In the genomic region with DNA sequence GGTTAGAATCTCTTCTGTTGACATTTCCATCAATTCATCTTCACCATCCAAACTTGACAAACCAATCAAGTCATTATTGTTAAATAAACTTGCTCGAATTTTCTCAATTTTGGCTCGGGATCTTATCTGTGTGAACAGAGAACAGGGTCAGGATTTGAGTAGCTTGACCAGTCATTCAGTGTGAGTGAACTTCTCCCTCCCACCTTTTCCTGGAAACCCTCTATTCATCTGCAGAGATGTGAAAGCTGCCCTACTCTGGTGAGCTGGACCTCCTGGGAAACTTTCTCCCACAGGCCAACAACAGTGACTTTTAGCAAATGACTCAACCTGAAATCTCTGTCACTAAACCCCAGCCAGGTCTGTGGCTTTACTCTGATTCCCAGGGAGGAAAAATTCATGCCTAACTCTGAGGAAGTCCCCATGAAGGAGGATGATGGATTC, we compare ENCODE assay signal across 10 cellular contexts. TPM values are rescaled to one million over a fixed set of nuclear protein-coding genes. Genes with fewer than 3 reads are reported as not detected.
DNase-seq lines count a peak whose midpoint lies in the region; ATAC-seq, FAIRE-seq and TF ChIP-seq lines count a peak whose summit lies in the region.
"Had no signal": no experiment of that assay in that cellular context is flagged by ENCODE, and none has a peak within 500 bp of the region (broad histone marks: within the 10 kb centered on the region; RNA-seq: fewer than 3 reads in every experiment).

No MANE protein-coding gene starts in this region.

- peaks cover 16% of the 10 kb centered on the region for H3K4me1 Mint-ChIP-seq in activated CD8-positive, alpha-beta memory T cell treated with anti-CD3 and anti-CD28 coated beads, Interleukin-2, amount 10 ng/mL, durations not matched to agents 7 days and 5 days
- H3K4me1 Mint-ChIP-seq in stimulated activated naive B cell treated with anti-CD40 and anti-IgM and Interleukin-4, amounts not matched to agents 10 μg/mL and 1 μg/mL and 100 μg/mL, for 72 hours = peaks cover 18 to 23% of the 10 kb centered on the region in 2 donors

- H3K36me3 ChIP-seq in NT2/D1 (ENCODE audit: insufficient read depth, insufficient read length, low read length) (peaks cover 47% of the 10 kb centered on the region), endothelial cell of umbilical vein (ENCODE audit: control insufficient read depth in 2 of 2, extremely low read depth in 1 of 2, insufficient read depth in 2 of 2, low read length in 2 of 2) (peaks cover 8 to 18% of the 10 kb centered on the region in 2 experiments)

- TF ChIP-seq POLR2A in endothelial cell of umbilical vein (IDR thresholded peaks at IDR 0.05; ENCODE audit: low read depth, low read length) = no peak

- H3K9ac ChIP-seq in NT2/D1 (ENCODE audit: insufficient read length, low read depth) (no peak overlapping the region), endothelial cell of umbilical vein (replicated peaks; ENCODE audit: extremely low read depth, insufficient read depth, low read length) (no peak overlapping the region)

- H3K27me3 ChIP-seq in NT2/D1 (ENCODE audit: insufficient read depth, insufficient read length) = no peaks in the 10 kb centered on the region
- H3K27me3 ChIP-seq in endothelial cell of umbilical vein (ENCODE audit: control insufficient read depth in 2 of 2, insufficient read depth in 2 of 2, low read length in 2 of 2) = no peaks in the 10 kb centered on the region

- H3K9me3 ChIP-seq in NT2/D1 (ENCODE audit: insufficient read depth, low read length) = no peaks in the 10 kb centered on the region
- no peaks in the 10 kb centered on the region for H3K9me3 ChIP-seq in endothelial cell of umbilical vein (replicated peaks; ENCODE audit: control insufficient read depth, insufficient read depth, low read length)

- H3K4me1 ChIP-seq in NT2/D1 (ENCODE audit: insufficient read depth, insufficient read length) (peaks cover 23% of the 10 kb centered on the region), endothelial cell of umbilical vein (ENCODE audit: control insufficient read depth, extremely low read depth, insufficient read depth, low read length) (no peaks in the 10 kb centered on the region)

- H3K27me3 Mint-ChIP-seq in activated CD8-positive, alpha-beta memory T cell treated with anti-CD3 and anti-CD28 coated beads, Interleukin-2, amount 10 ng/mL, durations not matched to agents 7 days and 5 days = no peaks in the 10 kb centered on the region
- H3K27me3 Mint-ChIP-seq in stimulated activated naive B cell treated with anti-CD40 and anti-IgM and Interleukin-4, amounts not matched to agents 10 μg/mL and 1 μg/mL and 100 μg/mL, for 72 hours = no peaks in the 10 kb centered on the region

- H3K9me1 ChIP-seq in endothelial cell of umbilical vein (replicated peaks; ENCODE audit: control insufficient read depth, extremely low read depth, insufficient read depth, low read length) = no peaks in the 10 kb centered on the region

- no peak for FAIRE-seq in endothelial cell of umbilical vein (lab: Jason Lieb, UNC)

- dilution Hi-C loops in endothelial cell of umbilical vein (cut with MboI; ENCODE audit: extremely low pct_ligation_motif_present, low sequenced_read_pairs) = no loop called here

- H3K4me3 Mint-ChIP-seq in activated CD8-positive, alpha-beta memory T cell treated with anti-CD3 and anti-CD28 coated beads, Interleukin-2, amount 10 ng/mL, durations not matched to agents 7 days and 5 days = no peak overlapping the region
- no peak overlapping the region for H3K4me3 Mint-ChIP-seq in stimulated activated naive B cell treated with anti-CD40 and anti-IgM and Interleukin-4, amounts not matched to agents 10 μg/mL and 1 μg/mL and 100 μg/mL, for 72 hours

- no peak overlapping the region for H2AFZ ChIP-seq in endothelial cell of umbilical vein (ENCODE audit: low read depth, low read length)

- no peaks in the 10 kb centered on the region for H3K79me2 ChIP-seq in endothelial cell of umbilical vein (ENCODE audit: control insufficient read depth, insufficient read depth, low read length)

- no peak for DNase-seq in activated CD8-positive, alpha-beta memory T cell treated with anti-CD3 and anti-CD28 coated beads, Interleukin-2, amount 10 ng/mL, durations not matched to agents 7 days and 5 days
- DNase-seq in activated CD8-positive, alpha-beta memory T cell treated with anti-CD3 and anti-CD28 coated beads, Interleukin-2, amount 50 U/mL, for 48 hours = no peak
- peak; percentile 9 for DNase-seq in NT2/D1 (ENCODE audit: low read depth, low spot score)
- DNase-seq in endothelial cell of umbilical vein (ENCODE audit: low read depth, low spot score) = peak; percentile 74
- no peak for DNase-seq in stimulated activated naive B cell treated with anti-CD40 and anti-IgM and Interleukin-4, amounts not matched to agents 10 μg/mL and 1 μg/mL and 100 μg/mL, for 72 hours
- no peak for DNase-seq in NCI-H2196 treated with DMSO at 0.1 percent for 48 hours (lab: John Stamatoyannopoulos, UW; ENCODE audit: unreplicated experiment)
- no peak for DNase-seq in DMS153 (lab: John Stamatoyannopoulos, UW)
- DNase-seq: activated effector memory CD4-positive, alpha-beta T cell treated with Interleukin-2 at 50 U/mL for 16 hours; SHP77 had no signal

- no TSS peak for BruUV-seq in endothelial cell of umbilical vein (replicated peaks; lab: Mats Ljungman, UMichigan)

- no peak for TF ChIP-seq CTCF in endothelial cell of umbilical vein (IDR thresholded peaks at IDR 0.05; ENCODE audit: extremely low read depth in 1 of 2, insufficient read depth in 1 of 2, low read depth in 1 of 2, low read length in 2 of 2)

- POLR2A ChIA-PET in endothelial cell of umbilical vein (lab: Charles Lee) = no interaction called here

- ATAC-seq in activated CD8-positive, alpha-beta memory T cell treated with anti-CD3 and anti-CD28 coated beads, Interleukin-2, amount 10 ng/mL, durations not matched to agents 7 days and 5 days = peak; percentile 30
- peak; percentile 48 to 73 for ATAC-seq in stimulated activated naive B cell treated with anti-CD40 and anti-IgM and Interleukin-4, amounts not matched to agents 10 μg/mL and 1 μg/mL and 100 μg/mL, for 72 hours (replicated peaks)
- no peak for ATAC-seq in GM19324 (IDR thresholded peaks at IDR 0.05; ENCODE audit: low FRiP score, unreplicated experiment)

- no peaks in the 10 kb centered on the region for H3K9me3 Mint-ChIP-seq in activated CD8-positive, alpha-beta memory T cell treated with anti-CD3 and anti-CD28 coated beads, Interleukin-2, amount 10 ng/mL, durations not matched to agents 7 days and 5 days (ENCODE audit: low read depth)
- H3K9me3 Mint-ChIP-seq in stimulated activated naive B cell treated with anti-CD40 and anti-IgM and Interleukin-4, amounts not matched to agents 10 μg/mL and 1 μg/mL and 100 μg/mL, for 72 hours = no peaks in the 10 kb centered on the region

- H3K4me3 ChIP-seq in NT2/D1 (ENCODE audit: insufficient read length, low read depth) (no peak overlapping the region), endothelial cell of umbilical vein (replicated peaks in 1 of 3; ENCODE audit: insufficient read depth in 1 of 3, low read depth in 1 of 3, low read length in 3 of 3) (no peak overlapping the region)

- intact Hi-C loops in endothelial cell of umbilical vein (cut with micrococcal nuclease) = no loop called here

- H3K4me2 ChIP-seq in endothelial cell of umbilical vein (ENCODE audit: insufficient read depth, low read length) = no peak overlapping the region

- peaks cover 9% of the 10 kb centered on the region for H3K36me3 Mint-ChIP-seq in activated CD8-positive, alpha-beta memory T cell treated with anti-CD3 and anti-CD28 coated beads, Interleukin-2, amount 10 ng/mL, durations not matched to agents 7 days and 5 days
- H3K36me3 Mint-ChIP-seq in stimulated activated naive B cell treated with anti-CD40 and anti-IgM and Interleukin-4, amounts not matched to agents 10 μg/mL and 1 μg/mL and 100 μg/mL, for 72 hours = peaks cover 38 to 46% of the 10 kb centered on the region in 2 donors

- H4K20me1 ChIP-seq in endothelial cell of umbilical vein (replicated peaks; ENCODE audit: control insufficient read depth, extremely low read depth, insufficient read depth, low read length) = no peaks in the 10 kb centered on the region

- CTCF ChIA-PET in activated CD8-positive, alpha-beta memory T cell treated with anti-CD3 and anti-CD28 coated beads, Interleukin-2, amount 10 ng/mL, durations not matched to agents 7 days and 5 days (lab: Charles Lee) = no interaction called here
- CTCF ChIA-PET in endothelial cell of umbilical vein (lab: Charles Lee) = interaction anchor here (2.1 kb wide), 1 partner anchor 15 kb away, joined by 8 read pairs; no protein-coding TSS in a partner anchor

- no peak overlapping the region for H3K27ac Mint-ChIP-seq in activated CD8-positive, alpha-beta memory T cell treated with anti-CD3 and anti-CD28 coated beads, Interleukin-2, amount 10 ng/mL, durations not matched to agents 7 days and 5 days
- no peak overlapping the region for H3K27ac Mint-ChIP-seq in stimulated activated naive B cell treated with anti-CD40 and anti-IgM and Interleukin-4, amounts not matched to agents 10 μg/mL and 1 μg/mL and 100 μg/mL, for 72 hours

- no peak overlapping the region for H3K27ac ChIP-seq in endothelial cell of umbilical vein (ENCODE audit: insufficient read depth, low read depth, low read length)

TF ChIP-seq in endothelial cell of umbilical vein, 7 proteins besides CTCF, POLR2A, EP300 and RAD21 (continues in another document):
- no peak for TF ChIP-seq MYC (IDR thresholded peaks at IDR 0.05; ENCODE audit: low read depth, low read length)
- TF ChIP-seq, protein P1, sequence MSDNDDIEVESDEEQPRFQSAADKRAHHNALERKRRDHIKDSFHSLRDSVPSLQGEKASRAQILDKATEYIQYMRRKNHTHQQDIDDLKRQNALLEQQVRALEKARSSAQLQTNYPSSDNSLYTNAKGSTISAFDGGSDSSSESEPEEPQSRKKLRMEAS (IDR thresholded peaks at IDR 0.05; ENCODE audit: insufficient read depth, insufficient read length) = no peak
- TF ChIP-seq POLR2AphosphoS5 (IDR thresholded peaks at IDR 0.05; ENCODE audit: insufficient read depth, low read depth, low read length) = no peak
- no peak for TF ChIP-seq FOS (IDR thresholded peaks at IDR 0.05; ENCODE audit: borderline replicate concordance, insufficient read depth, low read length)
- TF ChIP-seq JUN (IDR thresholded peaks at IDR 0.05; ENCODE audit: borderline replicate concordance, insufficient read depth, insufficient read length, low read depth) = no peak
- TF ChIP-seq EZH2 (IDR thresholded peaks at IDR 0.05; ENCODE audit: borderline replicate concordance, low read depth, low read length, severe bottlenecking) = no peak

RNA-seq across cellular contexts. Expression of a gene that starts 57.8 kb away (rescaled TPM):
- total RNA-seq in activated CD8-positive, alpha-beta memory T cell treated with anti-CD3 and anti-CD28 coated beads, Interleukin-2, amount 10 ng/mL, durations not matched to agents 7 days and 5 days = 10 to 100 TPM; 52.1 to 56.8 TPM
- total RNA-seq in endothelial cell of umbilical vein = 22.4 and 24.9 TPM in 2 replicates
- polyA plus RNA-seq in endothelial cell of umbilical vein = 17.3 and 20.3 TPM in 2 replicates
- 20.3 and 20.5 TPM in 2 replicates for polyA plus RNA-seq in endothelial cell of umbilical vein (2011; cell fraction: cytosol; rRNA removed)
- 20.3 and 22.4 TPM in 2 replicates for polyA plus RNA-seq in endothelial cell of umbilical vein (2011; cell fraction: nucleus; rRNA removed)
- polyA plus RNA-seq in endothelial cell of umbilical vein (2012) = 26.9 and 28.5 TPM in 2 replicates
- polyA minus RNA-seq in endothelial cell of umbilical vein = 23.1 and 27.4 TPM in 2 replicates
- polyA minus RNA-seq in endothelial cell of umbilical vein (2011; cell fraction: cytosol; rRNA and poly(A)+ RNA removed) = 16.3 TPM
- polyA minus RNA-seq in endothelial cell of umbilical vein (2011; cell fraction: nucleus; rRNA and poly(A)+ RNA removed) = 7.1 and 10.6 TPM in 2 replicates

Comparison
In these comparisons a context has a peak if more than half of its experiments do, and no peak if none do; other contexts are left out.
1. DNase-seq: peak in NT2/D1 (single experiment) and endothelial cell of umbilical vein (single experiment); none in activated CD8-positive, alpha-beta memory T cell treated with anti-CD3 and anti-CD28 coated beads, Interleukin-2, amount 10 ng/mL, durations not matched to agents 7 days and 5 days (single experiment), activated CD8-positive, alpha-beta memory T cell treated with anti-CD3 and anti-CD28 coated beads, Interleukin-2, amount 50 U/mL, for 48 hours (single experiment), stimulated activated naive B cell treated with anti-CD40 and anti-IgM and Interleukin-4, amounts not matched to agents 10 μg/mL and 1 μg/mL and 100 μg/mL, for 72 hours (single experiment), NCI-H2196 treated with DMSO at 0.1 percent for 48 hours (single experiment) and DMS153 (single experiment).